ENCODE assay signal across 25 cellular contexts in genomic region chr17:82907797-82908261, GRCh38.
DNase-seq lines count a peak whose midpoint lies in the region; ATAC-seq, FAIRE-seq and TF ChIP-seq lines count a peak whose summit lies in the region.
"Had no signal": no experiment of that assay in that cellular context is flagged by ENCODE, and none has a peak within 500 bp of the region (broad histone marks: within the 10 kb centered on the region; RNA-seq: fewer than 3 reads in every experiment).

No MANE protein-coding gene starts in this region.

- intact Hi-C loops in Right ventricle myocardium superior (cut with DNase I), result no loop called here
- intact Hi-C loops in cardiac septum (cut with DNase I), result no loop called here
- intact Hi-C loops in activated T-helper 2 cell treated with anti-CD3 and anti-CD28 coated beads, Interferon-gamma antibody, Interleukin-2, Interleukin-4, amounts not matched to agents 10 μg/mL and 5 μg/mL and 100 μg/mL, durations not matched to agents 14 hours and 24 hours and 36 hours (cut with micrococcal nuclease), result loop anchor here (10.0 kb wide), 1 partner anchor 63 kb away; the partner anchor contains the start of gene ZNF750

- ATAC-seq in Right ventricle myocardium superior (ENCODE audit: poor library complexity), result no peak
- ATAC-seq in GM18868 (IDR thresholded peaks at IDR 0.05; ENCODE audit: unreplicated experiment), result no peak
- no peak for ATAC-seq in GM19328 (IDR thresholded peaks at IDR 0.05; ENCODE audit: unreplicated experiment)
- ATAC-seq: activated naive CD8-positive, alpha-beta T cell treated with anti-CD3 and anti-CD28 coated beads, Interleukin-2, amount 50 U/mL, for 24 hours; HCT116 had no signal

- no peaks in the 10 kb centered on the region for H3K9me3 Mint-ChIP-seq in nephron
- no peaks in the 10 kb centered on the region for H3K9me3 Mint-ChIP-seq in activated T-helper 2 cell treated with anti-CD3 and anti-CD28 coated beads, Interferon-gamma antibody, Interleukin-2, Interleukin-4, amounts not matched to agents 10 μg/mL and 5 μg/mL and 100 μg/mL, durations not matched to agents 14 hours and 24 hours and 36 hours
- H3K9me3 Mint-ChIP-seq: activated naive CD8-positive, alpha-beta T cell treated with anti-CD3 and anti-CD28 coated beads, Interleukin-2, amount 50 U/mL, for 24 hours; stimulated activated naive CD8-positive, alpha-beta T cell treated with anti-CD3 and anti-CD28 coated beads, Interleukin-15, Interleukin-2, amounts not matched to agents 100 ng/mL and 50 ng/mL, for 24 hours had no signal

- H3K27me3 Mint-ChIP-seq in nephron (ENCODE audit: low read depth), result no peaks in the 10 kb centered on the region
- H3K27me3 Mint-ChIP-seq in activated T-helper 2 cell treated with anti-CD3 and anti-CD28 coated beads, Interferon-gamma antibody, Interleukin-2, Interleukin-4, amounts not matched to agents 10 μg/mL and 5 μg/mL and 100 μg/mL, durations not matched to agents 14 hours and 24 hours and 36 hours (ENCODE audit: low read depth), result no peaks in the 10 kb centered on the region
- H3K27me3 Mint-ChIP-seq: activated naive CD8-positive, alpha-beta T cell treated with anti-CD3 and anti-CD28 coated beads, Interleukin-2, amount 50 U/mL, for 24 hours; stimulated activated naive CD8-positive, alpha-beta T cell treated with anti-CD3 and anti-CD28 coated beads, Interleukin-15, Interleukin-2, amounts not matched to agents 100 ng/mL and 50 ng/mL, for 24 hours had no signal

- H3K27ac Mint-ChIP-seq in nephron, result peak overlapping the region; percentile 65 to 96 (median 89)
- H3K27ac Mint-ChIP-seq in activated T-helper 2 cell treated with anti-CD3 and anti-CD28 coated beads, Interferon-gamma antibody, Interleukin-2, Interleukin-4, amounts not matched to agents 10 μg/mL and 5 μg/mL and 100 μg/mL, durations not matched to agents 14 hours and 24 hours and 36 hours, result no peak overlapping the region
- H3K27ac Mint-ChIP-seq: activated naive CD8-positive, alpha-beta T cell treated with anti-CD3 and anti-CD28 coated beads, Interleukin-2, amount 50 U/mL, for 24 hours; stimulated activated naive CD8-positive, alpha-beta T cell treated with anti-CD3 and anti-CD28 coated beads, Interleukin-15, Interleukin-2, amounts not matched to agents 100 ng/mL and 50 ng/mL, for 24 hours had no signal

- peaks cover 53% of the 10 kb centered on the region for H3K4me1 Mint-ChIP-seq in nephron
- peaks cover 7% of the 10 kb centered on the region for H3K4me1 Mint-ChIP-seq in activated T-helper 2 cell treated with anti-CD3 and anti-CD28 coated beads, Interferon-gamma antibody, Interleukin-2, Interleukin-4, amounts not matched to agents 10 μg/mL and 5 μg/mL and 100 μg/mL, durations not matched to agents 14 hours and 24 hours and 36 hours (ENCODE audit: low read depth)

- H3K36me3 ChIP-seq in bronchial epithelial cell (ENCODE audit: control insufficient read depth, insufficient read depth, low read length), result peaks cover 8% of the 10 kb centered on the region

- peaks cover 21% of the 10 kb centered on the region for H3K36me3 Mint-ChIP-seq in nephron (ENCODE audit: low read depth)
- peaks cover 38% of the 10 kb centered on the region for H3K36me3 Mint-ChIP-seq in activated T-helper 2 cell treated with anti-CD3 and anti-CD28 coated beads, Interferon-gamma antibody, Interleukin-2, Interleukin-4, amounts not matched to agents 10 μg/mL and 5 μg/mL and 100 μg/mL, durations not matched to agents 14 hours and 24 hours and 36 hours (ENCODE audit: low read depth)

- H3K4me3 ChIP-seq in bronchial epithelial cell (ENCODE audit: low read depth, low read length), result no peak overlapping the region
- H3K4me3 ChIP-seq: sigmoid colon, tibial artery had no signal

- no peaks in the 10 kb centered on the region for H3K27me3 ChIP-seq in bronchial epithelial cell (ENCODE audit: control insufficient read depth, insufficient read depth, low read length)
- H3K27me3 ChIP-seq: sigmoid colon, tibial artery had no signal

- TF ChIP-seq CTCF in bronchial epithelial cell (IDR thresholded peaks at IDR 0.05; ENCODE audit: insufficient read depth, low read length, severe bottlenecking) (no peak), nephron (IDR thresholded peaks at IDR 0.05; ENCODE audit: unreplicated experiment in 3 of 3) (no peak)

- peak; percentile 13 for FAIRE-seq in bronchial epithelial cell (lab: Jason Lieb, UNC)
- FAIRE-seq: A204.1, frontal cortex, GM12891, islet of Langerhans had no signal

- H3K4me3 Mint-ChIP-seq in nephron, result no peak overlapping the region
- no peak overlapping the region for H3K4me3 Mint-ChIP-seq in activated T-helper 2 cell treated with anti-CD3 and anti-CD28 coated beads, Interferon-gamma antibody, Interleukin-2, Interleukin-4, amounts not matched to agents 10 μg/mL and 5 μg/mL and 100 μg/mL, durations not matched to agents 14 hours and 24 hours and 36 hours (ENCODE audit: low read depth)
- H3K4me3 Mint-ChIP-seq: activated naive CD8-positive, alpha-beta T cell treated with anti-CD3 and anti-CD28 coated beads, Interleukin-2, amount 50 U/mL, for 24 hours; stimulated activated naive CD8-positive, alpha-beta T cell treated with anti-CD3 and anti-CD28 coated beads, Interleukin-15, Interleukin-2, amounts not matched to agents 100 ng/mL and 50 ng/mL, for 24 hours had no signal

- peak; percentile 8 for DNase-seq in Right ventricle myocardium superior
- no peak for DNase-seq in cardiac septum (ENCODE audit: low spot score)
- no peak for DNase-seq in bronchial epithelial cell (ENCODE audit: low read depth)
- DNase-seq in activated T-helper 2 cell treated with anti-CD3 and anti-CD28 coated beads, Interferon-gamma antibody, Interleukin-2, Interleukin-4, amounts not matched to agents 10 μg/mL and 5 μg/mL and 100 μg/mL, durations not matched to agents 14 hours and 24 hours and 36 hours (ENCODE audit: low spot score), result no peak
- no peak for DNase-seq in activated CD4-positive, alpha-beta T cell treated with anti-CD3 and anti-CD28 coated beads, Interleukin-2, amount 50 U/mL, for 1 hour
- DNase-seq: activated CD8-positive, alpha-beta memory T cell treated with anti-CD3 and anti-CD28 coated beads, Interleukin-2, amount 50 U/mL, for 4 hours; activated naive CD8-positive, alpha-beta T cell treated with anti-CD3 and anti-CD28 coated beads, Interleukin-2, amount 50 U/mL, for 24 hours; Caco-2; effector CD8-positive, alpha-beta T cell; hippocampal formation; Kasumi-1; MV-4-11; NCI-H187; sigmoid colon; stimulated activated CD4-positive, alpha-beta T cell treated with anti-CD3 and anti-CD28 coated beads, Interleukin-15, amount 100 ng/mL, for 24 hours; tibial artery had no signal
